In the genomic region with DNA sequence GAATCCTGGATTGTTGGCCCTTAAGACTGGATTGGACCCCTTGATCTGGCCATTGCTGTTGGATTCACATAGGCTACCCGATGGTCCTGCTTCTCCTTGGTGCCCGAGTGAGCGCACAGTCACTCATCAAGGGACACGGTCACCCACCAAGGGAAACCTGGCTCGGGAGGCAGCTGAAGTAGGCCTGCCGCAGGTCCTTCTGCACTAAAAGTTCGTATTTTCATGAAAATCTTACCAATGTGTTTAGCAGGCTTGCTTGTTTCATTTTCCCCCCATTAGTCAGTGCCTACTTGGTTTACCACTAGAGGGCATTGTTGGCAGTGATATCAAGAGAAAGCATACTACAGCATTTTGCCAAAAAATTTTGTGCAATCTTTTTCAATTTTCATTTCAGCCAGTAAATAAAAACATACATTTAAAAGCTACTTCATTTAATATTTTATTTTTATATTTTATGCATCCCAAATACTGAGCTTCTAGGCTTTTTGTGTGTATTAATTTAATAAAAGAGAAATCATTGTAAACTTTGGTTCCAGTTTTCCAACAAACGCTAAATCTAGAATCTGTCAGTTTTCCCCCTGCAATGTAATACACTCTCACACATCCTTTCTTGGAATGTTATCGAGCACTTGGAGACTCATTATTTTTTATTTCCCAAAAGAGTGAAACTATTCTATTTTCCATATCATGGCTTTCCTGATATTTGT, we compare ENCODE assay signal across 8 cellular contexts.
DNase-seq lines count a peak whose midpoint lies in the region; ATAC-seq and TF ChIP-seq lines count a peak whose summit lies in the region.

No MANE protein-coding gene starts in this region.

- H3K4me3 Mint-ChIP-seq in activated naive CD8-positive, alpha-beta T cell treated with anti-CD3 and anti-CD28 coated beads for 36 hours: no peak overlapping the region

- H3K27me3 ChIP-seq in heart left ventricle: no peaks in the 10 kb centered on the region
- no peaks in the 10 kb centered on the region for H3K27me3 ChIP-seq in psoas muscle (ENCODE audit: insufficient read depth in 3 of 3, low read length in 2 of 3)

- no peaks in the 10 kb centered on the region for H3K36me3 Mint-ChIP-seq in activated naive CD8-positive, alpha-beta T cell treated with anti-CD3 and anti-CD28 coated beads for 36 hours

- H3K36me3 ChIP-seq in heart left ventricle: no peaks in the 10 kb centered on the region
- no peaks in the 10 kb centered on the region for H3K36me3 ChIP-seq in psoas muscle (ENCODE audit: insufficient read depth in 1 of 2, low read depth in 1 of 2)

- peak; percentile 67 for TF ChIP-seq CTCF in GM12874 (IDR thresholded peaks at IDR 0.05; ENCODE audit: insufficient read depth, low read depth, low read length)
- peak; percentile 74 to 88 (median 79) for TF ChIP-seq CTCF in heart left ventricle (IDR thresholded peaks at IDR 0.05)
- peak; percentile 79 for TF ChIP-seq CTCF in psoas muscle (IDR thresholded peaks at IDR 0.05)

- ATAC-seq in HG03175 (IDR thresholded peaks at IDR 0.05; ENCODE audit: unreplicated experiment) (peak; percentile 70), heart left ventricle (peak in 3 of 4 donors; percentile 63 to 78 (median 70)), psoas muscle (peak in 3 of 4 donors; percentile 49 to 90 (median 74))

- H3K9me3 Mint-ChIP-seq in activated naive CD8-positive, alpha-beta T cell treated with anti-CD3 and anti-CD28 coated beads for 36 hours: no peaks in the 10 kb centered on the region

- H3K27ac Mint-ChIP-seq in activated naive CD8-positive, alpha-beta T cell treated with anti-CD3 and anti-CD28 coated beads for 36 hours: no peak overlapping the region

- WGBS in heart left ventricle, 4 donors: 36 to 43% (median 41%) methylated on average over 8 to 9 of the region's 9 CpGs
- 31 to 49% (median 34%) methylated on average over 9 of the region's 9 CpGs for WGBS in psoas muscle, 3 donors

- no peak for TF ChIP-seq POLR2A in heart left ventricle (IDR thresholded peaks at IDR 0.05)

- peaks cover 6% of the 10 kb centered on the region for H3K27me3 Mint-ChIP-seq in activated naive CD8-positive, alpha-beta T cell treated with anti-CD3 and anti-CD28 coated beads for 36 hours

- intact Hi-C loops in heart left ventricle (cut with DNase I) (loop anchor here in 9 of 10 donors (2.0 to 10.0 kb wide), 8 partner anchors 521 to 1266 kb away; partner anchors contain the start of gene RASSF8 (in 2 of the 9)), psoas muscle (cut with DNase I) (loop anchor here (2.0 to 10.0 kb wide), 2 partner anchors 592 to 958 kb away; no protein-coding TSS in a partner anchor)

- no peaks in the 10 kb centered on the region for H3K9me3 ChIP-seq in heart left ventricle
- no peaks in the 10 kb centered on the region for H3K9me3 ChIP-seq in psoas muscle

- H3K27ac ChIP-seq in heart left ventricle (no peak overlapping the region), psoas muscle (no peak overlapping the region)

- peak; percentile 87 for DNase-seq in Ammon's horn (ENCODE audit: low spot score)
- peak; percentile 34 for DNase-seq in NCI-H526 treated with DMSO at 0.1 percent for 48 hours (lab: John Stamatoyannopoulos, UW)
- DNase-seq in activated naive CD8-positive, alpha-beta T cell treated with anti-CD3 and anti-CD28 coated beads for 36 hours: peak; percentile 6
- peak in 1 of 5 donors; percentile 29 for DNase-seq in heart left ventricle
- DNase-seq in psoas muscle: peak in 1 of 2 donors; percentile 45
- no peak for DNase-seq in activated CD4-positive, CD25-positive, alpha-beta regulatory T cell treated with anti-CD3 and anti-CD28 coated beads, Interleukin-2, amount 50 U/mL, for 72 hours

- H3K4me1 Mint-ChIP-seq in activated naive CD8-positive, alpha-beta T cell treated with anti-CD3 and anti-CD28 coated beads for 36 hours: peaks cover 2% of the 10 kb centered on the region

- H3K4me1 ChIP-seq in heart left ventricle: peaks cover 0 to 12% (median 0%) of the 10 kb centered on the region in 12 donors
- no peaks in the 10 kb centered on the region for H3K4me1 ChIP-seq in psoas muscle

- peak overlapping the region in 9 of 12 donors; percentile 30 to 48 (median 35) for H3K4me3 ChIP-seq in heart left ventricle
- H3K4me3 ChIP-seq in psoas muscle: peak overlapping the region; percentile 62
